In genomic region chr10:71256661-71257030, GRCh38 we compare ENCODE assay signal across 2 cellular contexts.
TF ChIP-seq lines count a peak whose summit lies in the region.

No MANE protein-coding gene starts in this region.

TF ChIP-seq in IMR-90, 13 proteins besides CTCF, POLR2A, EP300 and RAD21:
- TF ChIP-seq MAFK (IDR thresholded peaks at IDR 0.05; ENCODE audit: low read depth, low read length) (no peak), CHD1 (IDR thresholded peaks at IDR 0.05; ENCODE audit: low read depth, low read length) (no peak), NFE2L2 (IDR thresholded peaks at IDR 0.05; ENCODE audit: low read depth, low read length) (no peak), MXI1 (IDR thresholded peaks at IDR 0.05; ENCODE audit: borderline replicate concordance, low read depth, low read length) (no peak), CEBPB (IDR thresholded peaks at IDR 0.05; ENCODE audit: low read depth, low read length) (no peak), MAZ (IDR thresholded peaks at IDR 0.05; ENCODE audit: borderline replicate concordance, low read depth, low read length) (no peak), SMC3 (IDR thresholded peaks at IDR 0.05; ENCODE audit: low read depth, low read length) (no peak)

TF ChIP-seq in H1, 55 proteins besides CTCF, POLR2A, EP300 and RAD21:
- TF ChIP-seq GTF2F1 (IDR thresholded peaks at IDR 0.05; ENCODE audit: borderline replicate concordance, low read depth, low read length) (no peak), TAF7 (optimal IDR thresholded peaks at IDR 0.05; ENCODE audit: borderline replicate concordance, low read depth, low read length) (no peak), RXRA (IDR thresholded peaks at IDR 0.05; ENCODE audit: insufficient read depth, low read depth, low read length) (no peak)
- TF ChIP-seq, protein P1, sequence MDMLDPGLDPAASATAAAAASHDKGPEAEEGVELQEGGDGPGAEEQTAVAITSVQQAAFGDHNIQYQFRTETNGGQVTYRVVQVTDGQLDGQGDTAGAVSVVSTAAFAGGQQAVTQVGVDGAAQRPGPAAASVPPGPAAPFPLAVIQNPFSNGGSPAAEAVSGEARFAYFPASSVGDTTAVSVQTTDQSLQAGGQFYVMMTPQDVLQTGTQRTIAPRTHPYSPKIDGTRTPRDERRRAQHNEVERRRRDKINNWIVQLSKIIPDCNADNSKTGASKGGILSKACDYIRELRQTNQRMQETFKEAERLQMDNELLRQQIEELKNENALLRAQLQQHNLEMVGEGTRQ (IDR thresholded peaks at IDR 0.05; ENCODE audit: low read length): no peak
